Comparison of ENCODE assay signal across 26 cellular contexts in the genomic region with DNA sequence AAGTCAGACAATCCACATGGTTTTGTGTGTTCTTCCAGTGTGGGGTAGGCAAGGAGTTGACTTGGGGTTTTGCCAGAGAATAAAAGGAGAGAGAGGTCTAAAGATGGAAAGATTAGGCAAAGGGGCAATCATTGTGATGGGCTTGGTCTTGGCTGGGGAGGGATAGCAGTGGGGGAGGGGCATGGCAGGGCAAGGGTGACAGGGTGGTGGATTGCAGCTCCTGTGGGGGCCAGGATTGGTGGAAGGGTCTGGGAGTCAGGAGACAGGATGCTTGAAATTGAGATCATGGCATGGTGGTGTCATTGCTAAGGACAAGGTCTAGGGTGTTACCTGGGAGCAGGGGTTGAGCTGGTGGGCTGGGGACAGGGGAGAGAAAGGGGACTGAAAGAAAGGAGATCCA.
"Had no signal": no experiment of that assay in that cellular context is flagged by ENCODE, and none has a peak within 500 bp of the region (broad histone marks: within the 10 kb centered on the region; RNA-seq: fewer than 3 reads in every experiment).

No MANE protein-coding gene starts in this region.

- H3K9ac ChIP-seq: KMS-11, SK-N-SH had no signal

- H3K4me3 ChIP-seq: breast epithelium, Peyer's patch, SJCRH30 had no signal

- H3K27ac ChIP-seq: KMS-11, Peyer's patch, RWPE1, SJCRH30, VCaP had no signal

- H3K4me2 ChIP-seq: KMS-11, SK-N-SH had no signal

- H3K4me1 ChIP-seq: breast epithelium, Peyer's patch, SJCRH30 had no signal

- H3K9me3 ChIP-seq: Peyer's patch had no signal

- H3K36me3 ChIP-seq: breast epithelium, Peyer's patch, SJCRH30 had no signal

- DNase-seq: activated CD4-positive, alpha-beta memory T cell treated with anti-CD3 and anti-CD28 coated beads, Interleukin-2, amount 10 ng/mL, durations not matched to agents 7 days and 5 days; activated CD4-positive, alpha-beta T cell treated with anti-CD3 and anti-CD28 coated beads for 36 hours; activated CD4-positive, alpha-beta T cell treated with anti-CD3 and anti-CD28 coated beads, Interleukin-2, amount 50 U/mL, for 1 hour; activated gamma-delta T cell treated with Interleukin-2 at 50 U/mL for 16 hours; activated naive CD4-positive, alpha-beta T cell treated with anti-CD3 and anti-CD28 coated beads, Interleukin-2, amount 10 ng/mL, durations not matched to agents 7 days and 5 days; activated naive CD8-positive, alpha-beta T cell treated with anti-CD3 and anti-CD28 coated beads for 36 hours; activated T-cell treated with anti-CD3 and anti-CD28 coated beads, Interleukin-2, amount 50 U/mL, for 48 hours; anterior cingulate cortex; NCI-H1092; NCI-H1417; NCI-H1694; NCI-H2029; NCI-H345; NCI-H510A; NCI-H69; NK-92 treated with Interleukin-12 subunit alpha and Interleukin-12 subunit beta, amount 100 ng/mL, for 24 hours; OCI-M1; Peyer's patch; Right ventricle myocardium superior; SJCRH30; SK-N-SH; T-helper 1 cell had no signal

- H3K27me3 ChIP-seq: breast epithelium, Peyer's patch, SJCRH30 had no signal
